In genomic region chr1:54741531-54741930, GRCh38 we compare ENCODE assay signal across 26 cellular contexts. TPM values are rescaled to one million over a fixed set of nuclear protein-coding genes. Genes with fewer than 3 reads are reported as not detected.
"Had no signal": no experiment of that assay in that cellular context is flagged by ENCODE, and none has a peak within 500 bp of the region (broad histone marks: within the 10 kb centered on the region; RNA-seq: fewer than 3 reads in every experiment).

No MANE protein-coding gene starts in this region.

- FAIRE-seq: frontal cortex had no signal

- H3K27ac Mint-ChIP-seq: stimulated activated naive CD8-positive, alpha-beta T cell treated with anti-CD3 and anti-CD28 coated beads, Interleukin-15, Interleukin-2, amounts not matched to agents 100 ng/mL and 50 ng/mL, for 24 hours had no signal

- H3K4me3 ChIP-seq: coronary artery, heart left ventricle, lung, sigmoid colon, skin epidermis, tibial artery, upper lobe of left lung, uterus had no signal

- H3K4me1 ChIP-seq: heart left ventricle, sigmoid colon, tibial artery, upper lobe of left lung, uterus had no signal

- H3K9me3 ChIP-seq: heart left ventricle, neutrophil, sigmoid colon, tibial artery, upper lobe of left lung, uterus had no signal

- H3K36me3 ChIP-seq: uterus had no signal

- DNase-seq: effector CD8-positive, alpha-beta T cell; hippocampal formation; left colon; left ventricle myocardium superior; mesendoderm; naive thymus-derived CD4-positive, alpha-beta T cell; posterior cingulate gyrus; sigmoid colon; stimulated activated CD4-positive, alpha-beta T cell treated with anti-CD3 and anti-CD28 coated beads, Interleukin-2, amount 100 ng/mL, for 24 hours; tibial artery; upper lobe of left lung; uterus had no signal

- H3K4me3 Mint-ChIP-seq: naive thymus-derived CD4-positive, alpha-beta T cell; stimulated activated naive CD8-positive, alpha-beta T cell treated with anti-CD3 and anti-CD28 coated beads, Interleukin-15, Interleukin-2, amounts not matched to agents 100 ng/mL and 50 ng/mL, for 24 hours had no signal

- H3K9me3 Mint-ChIP-seq: naive thymus-derived CD4-positive, alpha-beta T cell; stimulated activated naive CD8-positive, alpha-beta T cell treated with anti-CD3 and anti-CD28 coated beads, Interleukin-15, Interleukin-2, amounts not matched to agents 100 ng/mL and 50 ng/mL, for 24 hours had no signal

- H3K4me1 Mint-ChIP-seq: naive thymus-derived CD4-positive, alpha-beta T cell had no signal

- H3K27ac ChIP-seq: coronary artery, heart left ventricle, neutrophil, sigmoid colon, skin epidermis, tibial artery, upper lobe of left lung, uterus had no signal

- H3K27me3 ChIP-seq: heart left ventricle, neutrophil, sigmoid colon, tibial artery, upper lobe of left lung, uterus had no signal

- ATAC-seq: esophagus mucosa; left colon; naive thymus-derived CD4-positive, alpha-beta T cell had no signal

- H3K27me3 Mint-ChIP-seq: naive thymus-derived CD4-positive, alpha-beta T cell; stimulated activated naive CD8-positive, alpha-beta T cell treated with anti-CD3 and anti-CD28 coated beads, Interleukin-15, Interleukin-2, amounts not matched to agents 100 ng/mL and 50 ng/mL, for 24 hours had no signal

RNA-seq across cellular contexts. Expression of gene TTC22, which starts 59.6 kb away (rescaled TPM):
- total RNA-seq: dermis microvascular lymphatic vessel endothelial cell, fibroblast of lung, glomerular endothelial cell, osteoblast, pulmonary artery endothelial cell had no signal
- polyA plus RNA-seq: fibroblast of lung, neural cell had no signal
